8 cellular contexts compared by ENCODE assay signal in the genomic region with DNA sequence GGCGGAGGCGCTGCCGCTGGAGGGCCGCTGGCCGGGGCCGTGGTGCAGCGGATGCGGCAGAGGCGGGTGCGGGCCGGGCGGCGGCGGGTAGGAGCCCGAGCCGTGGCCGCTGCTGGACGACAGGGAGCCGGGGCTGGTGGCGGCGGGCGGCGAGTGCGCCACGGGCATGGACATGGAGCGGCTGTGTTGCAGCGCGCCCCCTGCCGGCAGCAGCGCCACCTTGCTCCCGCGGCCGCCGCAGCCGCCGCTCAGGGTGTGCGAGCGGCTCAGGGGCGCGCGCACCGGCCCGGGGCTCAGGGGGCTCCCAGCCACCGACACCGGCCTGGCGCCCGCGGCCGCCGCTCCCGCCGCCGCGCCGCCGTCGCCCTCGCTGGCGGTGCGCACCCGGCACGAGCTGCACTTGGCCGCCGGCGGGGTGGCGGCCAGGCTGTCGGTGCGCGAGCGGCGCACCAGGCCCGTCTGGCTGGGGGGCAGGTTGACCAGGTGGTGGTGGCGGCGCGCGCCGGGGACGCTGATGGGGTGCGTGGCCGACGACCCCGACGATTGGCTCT. TPM values are rescaled to one million over a fixed set of nuclear protein-coding genes. Genes with fewer than 3 reads are reported as not detected.
DNase-seq lines count a peak whose midpoint lies in the region; ATAC-seq and TF ChIP-seq lines count a peak whose summit lies in the region.

No MANE protein-coding gene starts in this region.

- TF ChIP-seq CTCF in colonic mucosa (IDR thresholded peaks at IDR 0.05) (no peak), kidney epithelial cell (IDR thresholded peaks at IDR 0.05; ENCODE audit: insufficient read depth, low read length, poor library complexity, severe bottlenecking) (no peak)

- H3K4me1 ChIP-seq in colonic mucosa = peaks cover 5% of the 10 kb centered on the region

- intact Hi-C loops in colonic mucosa (cut with DNase I) = loop anchor here (10.0 kb wide), 1 partner anchor 450 kb away; no protein-coding TSS in a partner anchor

- H3K27me3 ChIP-seq in colonic mucosa (no peaks in the 10 kb centered on the region), kidney epithelial cell (ENCODE audit: control insufficient read depth, insufficient read depth, low read length) (no peaks in the 10 kb centered on the region)

- H3K4me3 ChIP-seq in colonic mucosa (peak overlapping the region; percentile 60), kidney epithelial cell (ENCODE audit: low read depth, low read length) (peak overlapping the region; percentile 60)

- peak overlapping the region; percentile 55 for H3K27ac ChIP-seq in colonic mucosa

- DNase-seq in Daoy (ENCODE audit: low read depth) (peak; percentile 79), NCI-H128 (lab: John Stamatoyannopoulos, UW; ENCODE audit: unreplicated experiment) (peak; percentile 31), colonic mucosa (peak; percentile 81), kidney epithelial cell (ENCODE audit: low read depth) (no peak)
- DNase-seq in activated CD4-positive, CD25-positive, alpha-beta regulatory T cell treated with anti-CD3 and anti-CD28 coated beads, Interleukin-2, amount 50 U/mL, for 72 hours = peak; percentile 81
- DNase-seq in stimulated activated CD4-positive, alpha-beta T cell treated with anti-CD3 and anti-CD28 coated beads, Interleukin-15, amount 100 ng/mL, for 1 hour (ENCODE audit: low read depth in 1 of 2, low spot score in 1 of 2) = peak; percentile 32 to 64

- no peaks in the 10 kb centered on the region for H3K9me3 ChIP-seq in colonic mucosa

- H3K36me3 ChIP-seq in colonic mucosa = no peaks in the 10 kb centered on the region
- H3K36me3 ChIP-seq in kidney epithelial cell (ENCODE audit: control insufficient read depth, insufficient read depth, low read length) = no peaks in the 10 kb centered on the region

- ATAC-seq in GM21786 (IDR thresholded peaks at IDR 0.05; ENCODE audit: unreplicated experiment) (no peak), HG03521 (IDR thresholded peaks at IDR 0.05; ENCODE audit: unreplicated experiment) (no peak)

- peak overlapping the region; percentile 58 to 67 for H3K9ac ChIP-seq in colonic mucosa (ENCODE audit: low read depth in 2 of 2, low read length in 2 of 2)

RNA-seq across cellular contexts. Expression of gene IRS2, which starts 1.7 kb away (rescaled TPM):
- total RNA-seq in Daoy (2014; rRNA removed; shearing (Covaris generic)) = 0.30 and 0.40 TPM in 2 replicates
- total RNA-seq in colonic mucosa (10 to 100 TPM in 1 of 2 donors, 1 to 10 TPM in 1; 6.7 to 23.0 TPM), kidney epithelial cell (27.1 and 35.7 TPM in 2 replicates)
